Comparison of ENCODE assay signal across 14 cellular contexts in genomic region chr2:203623616-203624015, GRCh38.
DNase-seq lines count a peak whose midpoint lies in the region; ATAC-seq and TF ChIP-seq lines count a peak whose summit lies in the region.
"Had no signal": no experiment of that assay in that cellular context is flagged by ENCODE, and none has a peak within 500 bp of the region (broad histone marks: within the 10 kb centered on the region; RNA-seq: fewer than 3 reads in every experiment).

No MANE protein-coding gene starts in this region.

- intact Hi-C loops in heart left ventricle (cut with DNase I): no loop called here
- intact Hi-C loops in activated naive CD4-positive, alpha-beta T cell treated with anti-CD3 and anti-CD28 coated beads for 36 hours (cut with micrococcal nuclease): no loop called here

- H3K4me3 Mint-ChIP-seq in central memory CD8-positive, alpha-beta T cell: no peak overlapping the region
- H3K4me3 Mint-ChIP-seq in activated naive CD4-positive, alpha-beta T cell treated with anti-CD3 and anti-CD28 coated beads for 36 hours: no peak overlapping the region
- H3K4me3 Mint-ChIP-seq: activated T-helper 1 cell treated with anti-CD3 and anti-CD28 coated beads, Interleukin-12 subunit alpha, Interleukin-12 subunit beta, Interleukin-2, Interleukin-4 antibody, amounts not matched to agents 30 ng/mL and 10 ng/mL and 1 ng/mL, durations not matched to agents 14 hours and 24 hours and 36 hours had no signal

- H3K36me3 ChIP-seq in heart left ventricle: no peaks in the 10 kb centered on the region
- H3K36me3 ChIP-seq: gastroesophageal sphincter, SJCRH30 had no signal

- H3K9me3 ChIP-seq in heart left ventricle: peaks cover 0 to 4% (median 0%) of the 10 kb centered on the region in 12 donors
- H3K9me3 ChIP-seq: gastroesophageal sphincter, SJCRH30 had no signal

- H3K36me3 Mint-ChIP-seq in central memory CD8-positive, alpha-beta T cell (ENCODE audit: insufficient read depth): no peaks in the 10 kb centered on the region
- H3K36me3 Mint-ChIP-seq in activated naive CD4-positive, alpha-beta T cell treated with anti-CD3 and anti-CD28 coated beads for 36 hours (ENCODE audit: low read depth): no peaks in the 10 kb centered on the region

- no peak overlapping the region for H3K27ac ChIP-seq in heart left ventricle
- H3K27ac ChIP-seq: coronary artery, gastroesophageal sphincter, SJCRH30 had no signal

- H3K27ac Mint-ChIP-seq in central memory CD8-positive, alpha-beta T cell (ENCODE audit: low read depth): peak overlapping the region; percentile 52
- H3K27ac Mint-ChIP-seq in activated naive CD4-positive, alpha-beta T cell treated with anti-CD3 and anti-CD28 coated beads for 36 hours: no peak overlapping the region
- H3K27ac Mint-ChIP-seq: activated T-helper 1 cell treated with anti-CD3 and anti-CD28 coated beads, Interleukin-12 subunit alpha, Interleukin-12 subunit beta, Interleukin-2, Interleukin-4 antibody, amounts not matched to agents 30 ng/mL and 10 ng/mL and 1 ng/mL, durations not matched to agents 14 hours and 24 hours and 36 hours had no signal

- H3K27me3 Mint-ChIP-seq in central memory CD8-positive, alpha-beta T cell: no peaks in the 10 kb centered on the region
- H3K27me3 Mint-ChIP-seq in activated naive CD4-positive, alpha-beta T cell treated with anti-CD3 and anti-CD28 coated beads for 36 hours (ENCODE audit: low read depth): no peaks in the 10 kb centered on the region

- no peak overlapping the region for H3K4me3 ChIP-seq in heart left ventricle
- H3K4me3 ChIP-seq: coronary artery, gastroesophageal sphincter, SJCRH30 had no signal

- ATAC-seq in central memory CD8-positive, alpha-beta T cell (replicated peaks; ENCODE audit: extremely low read depth, poor library complexity, severe bottlenecking): peak; percentile 65
- no peak for ATAC-seq in heart left ventricle
- ATAC-seq: gastroesophageal sphincter had no signal

- DNase-seq in EL: peak; percentile 30
- peak; percentile 5 for DNase-seq in OCI-M1 (lab: John Stamatoyannopoulos, UW)
- no peak for DNase-seq in central memory CD8-positive, alpha-beta T cell (ENCODE audit: low spot score in 2 of 2)
- DNase-seq in putamen (ENCODE audit: low spot score): peak; percentile 23
- DNase-seq in heart left ventricle: no peak
- no peak for DNase-seq in activated naive CD4-positive, alpha-beta T cell treated with anti-CD3 and anti-CD28 coated beads for 36 hours
- no peak for DNase-seq in NCI-H82 (lab: John Stamatoyannopoulos, UW)
- no peak for DNase-seq in NOMO-1 (lab: John Stamatoyannopoulos, UW; ENCODE audit: unreplicated experiment in 2 of 2)
- DNase-seq: activated CD4-positive, alpha-beta T cell treated with anti-CD3 and anti-CD28 coated beads for 1 hour; NCI-H1930; SJCRH30 had no signal

- H3K9me3 Mint-ChIP-seq in central memory CD8-positive, alpha-beta T cell: no peaks in the 10 kb centered on the region
- peaks cover 8% of the 10 kb centered on the region for H3K9me3 Mint-ChIP-seq in activated naive CD4-positive, alpha-beta T cell treated with anti-CD3 and anti-CD28 coated beads for 36 hours

- H3K4me1 Mint-ChIP-seq in central memory CD8-positive, alpha-beta T cell: peaks cover 9% of the 10 kb centered on the region
- peaks cover 7% of the 10 kb centered on the region for H3K4me1 Mint-ChIP-seq in activated naive CD4-positive, alpha-beta T cell treated with anti-CD3 and anti-CD28 coated beads for 36 hours (ENCODE audit: low read depth)

- WGBS in heart left ventricle, 4 donors: 65 to 78% (median 74%) methylated on average over 7 of the region's 7 CpGs

- H3K27me3 ChIP-seq in heart left ventricle: no peaks in the 10 kb centered on the region
- H3K27me3 ChIP-seq: gastroesophageal sphincter, SJCRH30 had no signal

- no peak for TF ChIP-seq CTCF in heart left ventricle (IDR thresholded peaks at IDR 0.05)

- CTCF ChIA-PET in activated naive CD4-positive, alpha-beta T cell treated with anti-CD3 and anti-CD28 coated beads for 36 hours (lab: Charles Lee): interaction anchor here (1.1 kb wide), 1 partner anchor 10 kb away, joined by 3 read pairs; no protein-coding TSS in a partner anchor

- TF ChIP-seq POLR2A in heart left ventricle (IDR thresholded peaks at IDR 0.05): no peak

- peaks cover 0 to 10% (median 0%) of the 10 kb centered on the region in 12 donors for H3K4me1 ChIP-seq in heart left ventricle

Comparison
In these comparisons a context has a peak if more than half of its experiments do, and no peak if none do; other contexts are left out.
1. DNase-seq: peak in EL (single experiment), OCI-M1 (single experiment) and putamen (single experiment); none in central memory CD8-positive, alpha-beta T cell (0 of 2), heart left ventricle (0 of 5), activated naive CD4-positive, alpha-beta T cell treated with anti-CD3 and anti-CD28 coated beads for 36 hours (single experiment), NCI-H82 (single experiment) and NOMO-1 (0 of 2).